ENCODE assay signal across 11 cellular contexts in the genomic region with DNA sequence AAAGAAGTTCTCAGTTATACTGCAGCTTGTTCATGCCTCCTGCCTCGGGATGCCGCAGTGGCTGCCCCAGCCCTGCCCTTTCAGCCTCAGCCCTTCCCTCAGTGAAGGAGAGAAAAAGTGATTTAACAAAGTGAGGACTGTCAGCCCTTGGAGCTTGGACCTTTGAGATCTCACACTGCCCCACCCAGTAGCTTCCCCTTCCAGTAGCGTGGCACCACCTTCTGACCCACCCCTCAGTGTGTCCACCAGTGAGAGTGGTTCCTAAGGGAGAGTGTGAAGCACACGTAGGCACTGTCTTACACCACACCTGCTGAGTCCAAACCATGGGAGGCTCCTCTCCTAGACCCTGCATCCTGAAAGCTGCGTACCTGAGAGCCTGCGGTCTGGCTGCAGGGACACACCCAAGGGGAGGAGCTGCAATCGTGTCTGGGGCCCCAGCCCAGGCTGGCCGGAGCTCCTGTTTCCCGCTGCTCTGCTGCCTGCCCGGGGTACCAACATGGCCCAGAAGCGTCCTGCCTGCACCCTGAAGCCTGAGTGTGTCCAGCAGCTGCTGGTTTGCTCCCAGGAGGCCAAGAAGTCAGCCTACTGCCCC. TPM values are rescaled to one million over a fixed set of nuclear protein-coding genes. Genes with fewer than 3 reads are reported as not detected.
A peak's percentile ranks its signal among the peaks of the same experiment; 100 is the strongest.
DNase-seq lines count a peak whose midpoint lies in the region; ATAC-seq, FAIRE-seq and TF ChIP-seq lines count a peak whose summit lies in the region.
"Had no signal": no experiment of that assay in that cellular context is flagged by ENCODE, and none has a peak within 500 bp of the region (broad histone marks: within the 10 kb centered on the region; RNA-seq: fewer than 3 reads in every experiment).

A gene (plus strand): TSS at position 464 of the 592 bp plus-strand sequence. CDS start 33 bp downstream, at position 497.

- H3K36me3 ChIP-seq in HUES6 (ENCODE audit: control insufficient read depth, insufficient read depth, low read length), result no peaks in the 10 kb centered on the region
- no peaks in the 10 kb centered on the region for H3K36me3 ChIP-seq in ascending aorta
- no peaks in the 10 kb centered on the region for H3K36me3 ChIP-seq in small intestine (ENCODE audit: control insufficient read depth in 2 of 2, insufficient read depth in 2 of 2, low read length in 2 of 2)

- no peak for TF ChIP-seq CTCF in ascending aorta (IDR thresholded peaks at IDR 0.05)

- peaks cover 31% of the 10 kb centered on the region for H3K4me1 ChIP-seq in HUES6 (ENCODE audit: control insufficient read depth, insufficient read depth, low read length)
- H3K4me1 ChIP-seq in ascending aorta, result no peaks in the 10 kb centered on the region
- no peaks in the 10 kb centered on the region for H3K4me1 ChIP-seq in small intestine (ENCODE audit: control insufficient read depth in 2 of 2, insufficient read depth in 1 of 2, low read depth in 1 of 2, low read length in 1 of 2)

- FAIRE-seq in small intestine (lab: Jason Lieb, UNC), result no peak
- FAIRE-seq: GM12878 had no signal

- intact Hi-C loops in ascending aorta (cut with DNase I), result no loop called here

- H3K27me3 ChIP-seq in HUES6 (ENCODE audit: control insufficient read depth, insufficient read depth, low read length) (no peaks in the 10 kb centered on the region), ascending aorta (no peaks in the 10 kb centered on the region), small intestine (ENCODE audit: control insufficient read depth in 2 of 2, insufficient read depth in 2 of 2, low read length in 2 of 2) (peaks cover 0 to 20% of the 10 kb centered on the region in 2 donors)

- DNase-seq in ascending aorta (ENCODE audit: low spot score in 2 of 2) (no peak), islet precursor cell (peak; percentile 71), small intestine (peak; percentile 77), DMS153 treated with DMSO at 0.1 percent for 48 hours (lab: John Stamatoyannopoulos, UW; ENCODE audit: unreplicated experiment) (no peak), COR-L47 (lab: John Stamatoyannopoulos, UW) (no peak), NCI-H2029 treated with DMSO at 0.1 percent for 48 hours (lab: John Stamatoyannopoulos, UW) (no peak)
- DNase-seq: activated CD4-positive, alpha-beta T cell treated with anti-CD3 and anti-CD28 coated beads, Interleukin-2, amount 50 U/mL, for 1 hour; effector memory CD8-positive, alpha-beta T cell had no signal

- H3K9me3 ChIP-seq in HUES6 (ENCODE audit: control insufficient read depth, insufficient read depth, low read depth, low read length) (no peaks in the 10 kb centered on the region), ascending aorta (no peaks in the 10 kb centered on the region), small intestine (ENCODE audit: control insufficient read depth, low read depth) (no peaks in the 10 kb centered on the region)

- 15 to 26% (median 24%) methylated on average over 11 of the region's 11 CpGs for WGBS in small intestine, 3 donors

- peak within 1 kb of the TSS; percentile 47 for H3K9ac ChIP-seq in HUES6 (ENCODE audit: low read length)

- H3K27ac ChIP-seq in HUES6 (ENCODE audit: low read depth, low read length) (no peak within 1 kb of the TSS; the same call in 1 of the 2 replicates), ascending aorta (peak within 1 kb of the TSS; percentile 31 to 37), small intestine (ENCODE audit: low read depth in 1 of 2, low read length in 1 of 2) (peak within 1 kb of the TSS in 1 of 2 donors; percentile 60)

- peak within 1 kb of the TSS; percentile 51 for H3K4me3 ChIP-seq in HUES6 (ENCODE audit: low read depth, low read length)
- peak within 1 kb of the TSS in 1 of 2 donors; percentile 19 for H3K4me3 ChIP-seq in ascending aorta
- peak within 1 kb of the TSS in 1 of 2 donors; percentile 22 for H3K4me3 ChIP-seq in small intestine (ENCODE audit: low read depth in 1 of 2, low read length in 2 of 2)
- H3K4me3 ChIP-seq: GM12878 had no signal

- ATAC-seq in HG03565 (IDR thresholded peaks at IDR 0.05; ENCODE audit: unreplicated experiment), result no peak

RNA-seq across cellular contexts. Expression of the gene that starts here (rescaled TPM):
- total RNA-seq in ascending aorta, result 10.1 TPM
- 10 to 100 TPM in 1 of 3 donors, 1 to 10 TPM in 2; 1.1 to 53.0 (median 7.7) TPM for polyA plus RNA-seq in small intestine
- total RNA-seq: GM12878 had no signal
- polyA plus RNA-seq: GM12878 had no signal

Comparison
In these comparisons a context has a peak if more than half of its experiments do, and no peak if none do; other contexts are left out.
1. DNase-seq: peak in islet precursor cell (single experiment) and small intestine (single experiment); none in ascending aorta (0 of 2), DMS153 treated with DMSO at 0.1 percent for 48 hours (single experiment), COR-L47 (single experiment) and NCI-H2029 treated with DMSO at 0.1 percent for 48 hours (single experiment).